ENCODE assay signal across 1 cellular context in the genomic region with DNA sequence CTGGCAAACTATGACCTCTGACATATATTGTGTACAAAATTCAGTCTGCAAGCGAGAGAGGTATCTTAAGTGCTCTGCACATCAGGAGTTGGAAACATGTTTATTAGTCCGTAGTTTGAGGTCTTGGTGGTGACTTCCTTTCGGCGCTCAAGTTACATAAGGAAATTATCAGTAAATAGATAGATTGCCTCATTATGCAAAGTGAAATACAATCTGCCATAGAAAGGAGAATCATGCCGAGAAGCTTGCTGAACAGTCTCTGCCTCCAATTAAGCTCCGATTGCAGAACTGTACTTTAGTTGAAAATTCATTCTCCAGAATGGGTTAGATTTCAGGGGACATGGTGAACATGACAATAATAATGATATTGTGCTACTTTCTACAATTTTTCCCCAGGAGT.
TF ChIP-seq lines count a peak whose summit lies in the region.

No MANE protein-coding gene starts in this region.

TF ChIP-seq in HepG2, 621 proteins besides CTCF, POLR2A, EP300 and RAD21 (continued from another document):
- TF ChIP-seq, protein P1, sequence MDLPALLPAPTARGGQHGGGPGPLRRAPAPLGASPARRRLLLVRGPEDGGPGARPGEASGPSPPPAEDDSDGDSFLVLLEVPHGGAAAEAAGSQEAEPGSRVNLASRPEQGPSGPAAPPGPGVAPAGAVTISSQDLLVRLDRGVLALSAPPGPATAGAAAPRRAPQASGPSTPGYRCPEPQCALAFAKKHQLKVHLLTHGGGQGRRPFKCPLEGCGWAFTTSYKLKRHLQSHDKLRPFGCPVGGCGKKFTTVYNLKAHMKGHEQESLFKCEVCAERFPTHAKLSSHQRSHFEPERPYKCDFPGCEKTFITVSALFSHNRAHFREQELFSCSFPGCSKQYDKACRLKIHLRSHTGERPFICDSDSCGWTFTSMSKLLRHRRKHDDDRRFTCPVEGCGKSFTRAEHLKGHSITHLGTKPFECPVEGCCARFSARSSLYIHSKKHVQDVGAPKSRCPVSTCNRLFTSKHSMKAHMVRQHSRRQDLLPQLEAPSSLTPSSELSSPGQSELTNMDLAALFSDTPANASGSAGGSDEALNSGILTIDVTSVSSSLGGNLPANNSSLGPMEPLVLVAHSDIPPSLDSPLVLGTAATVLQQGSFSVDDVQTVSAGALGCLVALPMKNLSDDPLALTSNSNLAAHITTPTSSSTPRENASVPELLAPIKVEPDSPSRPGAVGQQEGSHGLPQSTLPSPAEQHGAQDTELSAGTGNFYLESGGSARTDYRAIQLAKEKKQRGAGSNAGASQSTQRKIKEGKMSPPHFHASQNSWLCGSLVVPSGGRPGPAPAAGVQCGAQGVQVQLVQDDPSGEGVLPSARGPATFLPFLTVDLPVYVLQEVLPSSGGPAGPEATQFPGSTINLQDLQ (CRISPR knock-in tag; IDR thresholded peaks at IDR 0.05) = no peak
- no peak for TF ChIP-seq HOXA5 (CRISPR knock-in tag; IDR thresholded peaks at IDR 0.05)
- no peak for TF ChIP-seq KLF16 (CRISPR knock-in tag; IDR thresholded peaks at IDR 0.05)
- no peak for TF ChIP-seq ZEB1 (IDR thresholded peaks at IDR 0.05; ENCODE audit: insufficient replicate concordance, low read depth)
- no peak for TF ChIP-seq AFF4 (CRISPR knock-in tag; IDR thresholded peaks at IDR 0.05)
- TF ChIP-seq ZNF75D (CRISPR knock-in tag; IDR thresholded peaks at IDR 0.05; ENCODE audit: borderline replicate concordance) = no peak
TF ChIP-seq in HepG2: peak in this region for 0.
